ENCODE assay signal across 8 cellular contexts in genomic region chr12:31732926-31733548, GRCh38. TPM values are rescaled to one million over a fixed set of nuclear protein-coding genes. Genes with fewer than 3 reads are reported as not detected.
DNase-seq lines count a peak whose midpoint lies in the region; ATAC-seq and TF ChIP-seq lines count a peak whose summit lies in the region.

No MANE protein-coding gene starts in this region.

- H3K27ac Mint-ChIP-seq in T-helper 17 cell, result peak overlapping the region; percentile 82

- peaks cover 0 to 67% (median 37%) of the 10 kb centered on the region in 12 donors for H3K4me1 ChIP-seq in heart left ventricle

- peaks cover 0 to 39% (median 4%) of the 10 kb centered on the region in 12 donors for H3K9me3 ChIP-seq in heart left ventricle
- no peaks in the 10 kb centered on the region for H3K9me3 ChIP-seq in T-helper 17 cell (ENCODE audit: control insufficient read depth, low read length, poor library complexity, severe bottlenecking)

- ATAC-seq in heart left ventricle (no peak), left ventricle myocardium superior (no peak), T-helper 17 cell (no peak)

- 93 to 96% (median 95%) methylated on average over 5 of the region's 5 CpGs for WGBS in heart left ventricle, 4 donors

- no peaks in the 10 kb centered on the region for H3K27me3 Mint-ChIP-seq in T-helper 17 cell

- H3K4me1 Mint-ChIP-seq in T-helper 17 cell, result peaks cover 36% of the 10 kb centered on the region

- no peak overlapping the region for H3K4me3 ChIP-seq in heart left ventricle

- DNase-seq in heart left ventricle, result no peak
- DNase-seq in left ventricle myocardium superior, result no peak
- no peak for DNase-seq in T-helper 17 cell
- peak; percentile 30 to 89 for DNase-seq in dermis microvascular lymphatic vessel endothelial cell (ENCODE audit: low read depth in 2 of 2)
- peak; percentile 83 for DNase-seq in non-pigmented ciliary epithelial cell (ENCODE audit: low read depth)
- DNase-seq in NCI-H2081 (lab: John Stamatoyannopoulos, UW), result no peak
- DNase-seq in GM19240 (ENCODE audit: insufficient read length, low spot score), result no peak
- DNase-seq in GM10266 (ENCODE audit: extremely low spot score), result no peak

- TF ChIP-seq CTCF in heart left ventricle (IDR thresholded peaks at IDR 0.05) (no peak), GM10266 (IDR thresholded peaks at IDR 0.05; ENCODE audit: control insufficient read depth, insufficient read depth, low read depth, missing control alignments) (no peak)

- H3K36me3 Mint-ChIP-seq in T-helper 17 cell (ENCODE audit: low read depth), result no peaks in the 10 kb centered on the region

- no peaks in the 10 kb centered on the region for H3K36me3 ChIP-seq in heart left ventricle

- H3K27me3 ChIP-seq in heart left ventricle, result no peaks in the 10 kb centered on the region

- no peak for TF ChIP-seq POLR2A in heart left ventricle (IDR thresholded peaks at IDR 0.05)

- no peak overlapping the region for H3K4me3 Mint-ChIP-seq in T-helper 17 cell

- intact Hi-C loops in heart left ventricle (cut with DNase I), result loop anchor here in 3 of 10 donors (2.0 to 10.0 kb wide), 4 partner anchors 14 to 232 kb away; partner anchors contain the start of gene RESF1 (in 1 of the 3)
- intact Hi-C loops in left ventricle myocardium superior (cut with micrococcal nuclease), result loop anchor here (10.0 kb wide), 1 partner anchor 222 kb away; the partner anchor contains the start of gene RESF1

- peak overlapping the region; percentile 73 to 98 (median 88) for H3K27ac ChIP-seq in heart left ventricle

RNA-seq across cellular contexts. Expression of gene AMN1, which starts 4.2 kb away (rescaled TPM):
- total RNA-seq in heart left ventricle, result 10 to 100 TPM in 8 of 9 donors, 1 to 10 TPM in 1; 8.5 to 22.5 (median 16.4) TPM
- 10 to 100 TPM; 11.0 to 12.8 TPM for polyA plus RNA-seq in heart left ventricle
- 16.7 TPM for total RNA-seq in left ventricle myocardium superior
- 1 to 10 TPM; 2.0 to 4.6 TPM for total RNA-seq in T-helper 17 cell
- total RNA-seq in dermis microvascular lymphatic vessel endothelial cell, result 7.8 and 9.0 TPM in 2 replicates

Comparison
In these comparisons a context has a peak if more than half of its experiments do, and no peak if none do; other contexts are left out.
1. DNase-seq: peak in dermis microvascular lymphatic vessel endothelial cell (2 of 2) and non-pigmented ciliary epithelial cell (single experiment); none in heart left ventricle (0 of 5), left ventricle myocardium superior (single experiment), T-helper 17 cell (0 of 3), NCI-H2081 (0 of 2), GM19240 (single experiment) and GM10266 (single experiment).